Comparison of ENCODE assay signal across 17 cellular contexts in genomic region chr17:17139972-17140589, GRCh38.
A peak's percentile ranks its signal among the peaks of the same experiment; 100 is the strongest.
DNase-seq lines count a peak whose midpoint lies in the region; ATAC-seq and TF ChIP-seq lines count a peak whose summit lies in the region.
"Had no signal": no experiment of that assay in that cellular context is flagged by ENCODE, and none has a peak within 500 bp of the region (broad histone marks: within the 10 kb centered on the region; RNA-seq: fewer than 3 reads in every experiment).

No MANE protein-coding gene starts in this region.

- H3K4me1 ChIP-seq in mesodermal cell (ENCODE audit: control insufficient read depth, insufficient read depth, low read length, poor library complexity, severe bottlenecking), result peaks cover 19% of the 10 kb centered on the region
- H3K4me1 ChIP-seq: upper lobe of right lung had no signal

- H3K9me3 ChIP-seq in mesodermal cell (ENCODE audit: control insufficient read depth, low read length), result no peaks in the 10 kb centered on the region
- H3K9me3 ChIP-seq: upper lobe of right lung had no signal

- WGBS in mesodermal cell (ENCODE audit: insufficient coverage in 2 of 2), 2 experiments, result 90 to 93% methylated on average over 6 to 7 of the region's 7 CpGs

- POLR2A ChIA-PET in naive thymus-derived CD8-positive, alpha-beta T cell (lab: Charles Lee), result interaction anchor here (1.0 kb wide), 1 partner anchor 42 kb away, joined by 3 read pairs; no protein-coding TSS in a partner anchor

- DNase-seq in NCI-H2171 treated with DMSO at 0.1 percent for 48 hours (lab: John Stamatoyannopoulos, UW), result peak; percentile 13
- DNase-seq in NCI-H2171 (lab: John Stamatoyannopoulos, UW), result no peak
- peak; percentile 67 for DNase-seq in NCI-H146 treated with DMSO at 0.1 percent for 48 hours (lab: John Stamatoyannopoulos, UW; ENCODE audit: unreplicated experiment)
- no peak for DNase-seq in ureter (ENCODE audit: low spot score)
- DNase-seq in naive thymus-derived CD8-positive, alpha-beta T cell, result no peak
- DNase-seq in C1 segment of cervical spinal cord (lab: John Stamatoyannopoulos, UW), result no peak
- DNase-seq: activated CD8-positive, alpha-beta memory T cell treated with anti-CD3 and anti-CD28 coated beads, Interleukin-2, amount 10 ng/mL, durations not matched to agents 7 days and 5 days; activated naive CD4-positive, alpha-beta T cell treated with anti-CD3 and anti-CD28 coated beads, Interleukin-2, amount 10 ng/mL, durations not matched to agents 7 days and 5 days; naive B cell; NCI-H524 treated with DMSO at 0.1 percent for 48 hours; stimulated activated CD4-positive, alpha-beta T cell treated with anti-CD3 and anti-CD28 coated beads, Interleukin-1b, Interleukin-23, amount 100 ng/mL, for 48 hours; stimulated activated CD8-positive, alpha-beta memory T cell treated with anti-CD3 and anti-CD28 coated beads, Interleukin-4, amount 100 ng/mL, for 48 hours; upper lobe of right lung had no signal

- H3K36me3 Mint-ChIP-seq in naive thymus-derived CD8-positive, alpha-beta T cell, result peaks cover 0 to 58% (median 11%) of the 10 kb centered on the region in 3 donors

- no peak overlapping the region for H3K4me3 ChIP-seq in mesodermal cell (ENCODE audit: extremely low read depth, insufficient read depth, low read length, poor library complexity, severe bottlenecking)
- H3K4me3 ChIP-seq: cardiac muscle cell, upper lobe of right lung had no signal

- H3K9me3 Mint-ChIP-seq in naive thymus-derived CD8-positive, alpha-beta T cell, result no peaks in the 10 kb centered on the region
- H3K9me3 Mint-ChIP-seq: activated naive CD4-positive, alpha-beta T cell treated with anti-CD3 and anti-CD28 coated beads, Interleukin-2, amount 10 ng/mL, durations not matched to agents 7 days and 5 days; naive B cell had no signal

- no peaks in the 10 kb centered on the region for H3K27me3 Mint-ChIP-seq in naive thymus-derived CD8-positive, alpha-beta T cell
- H3K27me3 Mint-ChIP-seq: activated CD8-positive, alpha-beta memory T cell treated with anti-CD3 and anti-CD28 coated beads, Interleukin-2, amount 10 ng/mL, durations not matched to agents 7 days and 5 days; activated naive CD4-positive, alpha-beta T cell treated with anti-CD3 and anti-CD28 coated beads, Interleukin-2, amount 10 ng/mL, durations not matched to agents 7 days and 5 days; naive B cell had no signal

- H3K4me3 Mint-ChIP-seq in naive thymus-derived CD8-positive, alpha-beta T cell, result no peak overlapping the region
- H3K4me3 Mint-ChIP-seq: activated CD8-positive, alpha-beta memory T cell treated with anti-CD3 and anti-CD28 coated beads, Interleukin-2, amount 10 ng/mL, durations not matched to agents 7 days and 5 days; activated naive CD4-positive, alpha-beta T cell treated with anti-CD3 and anti-CD28 coated beads, Interleukin-2, amount 10 ng/mL, durations not matched to agents 7 days and 5 days; naive B cell had no signal

- peak; percentile 8; the same call in 1 of the 3 replicates for ATAC-seq in SK-N-SH treated with all-trans-retinoic acid at 6 μM for 48 hours
- no peak for ATAC-seq in naive thymus-derived CD8-positive, alpha-beta T cell
- ATAC-seq: activated CD8-positive, alpha-beta memory T cell treated with anti-CD3 and anti-CD28 coated beads, Interleukin-2, amount 10 ng/mL, durations not matched to agents 7 days and 5 days; upper lobe of right lung had no signal

- H3K4me1 Mint-ChIP-seq in naive thymus-derived CD8-positive, alpha-beta T cell, result peaks cover 3 to 10% (median 8%) of the 10 kb centered on the region in 4 donors

- peak overlapping the region; percentile 45 for H3K27ac ChIP-seq in mesodermal cell (ENCODE audit: low read depth, low read length, severe bottlenecking)
- H3K27ac ChIP-seq: cardiac muscle cell, upper lobe of right lung, VCaP had no signal

- peak overlapping the region in 2 of 10 donors; percentile 43 to 57 for H3K27ac Mint-ChIP-seq in naive thymus-derived CD8-positive, alpha-beta T cell
- H3K27ac Mint-ChIP-seq: activated CD8-positive, alpha-beta memory T cell treated with anti-CD3 and anti-CD28 coated beads, Interleukin-2, amount 10 ng/mL, durations not matched to agents 7 days and 5 days; activated naive CD4-positive, alpha-beta T cell treated with anti-CD3 and anti-CD28 coated beads, Interleukin-2, amount 10 ng/mL, durations not matched to agents 7 days and 5 days had no signal

- H3K36me3 ChIP-seq in mesodermal cell (ENCODE audit: control insufficient read depth, insufficient read depth, low read length), result peaks cover 90% of the 10 kb centered on the region

TF ChIP-seq in SK-N-SH treated with all-trans-retinoic acid at 6 μM for 48 hours, 23 proteins besides CTCF, POLR2A, EP300 and RAD21:
- TF ChIP-seq CREB5 (CRISPR knock-in tag; IDR thresholded peaks at IDR 0.05; ENCODE audit: low read depth) (no peak), CSDC2 (CRISPR knock-in tag; IDR thresholded peaks at IDR 0.05) (no peak), GLIS3 (CRISPR knock-in tag; IDR thresholded peaks at IDR 0.05) (no peak), ZNF565 (CRISPR knock-in tag; conservative IDR thresholded peaks at IDR 0.05; ENCODE audit: low read depth) (no peak), OSR1 (CRISPR knock-in tag; IDR thresholded peaks at IDR 0.05) (no peak), ZNF8 (CRISPR knock-in tag; IDR thresholded peaks at IDR 0.05) (no peak), TCF4 (CRISPR knock-in tag; IDR thresholded peaks at IDR 0.05; ENCODE audit: borderline replicate concordance) (no peak), ARNTL (CRISPR knock-in tag; IDR thresholded peaks at IDR 0.05; ENCODE audit: borderline replicate concordance, low read depth) (no peak), CSRNP3 (CRISPR knock-in tag; IDR thresholded peaks at IDR 0.05) (no peak), PATZ1 (CRISPR knock-in tag; IDR thresholded peaks at IDR 0.05; ENCODE audit: borderline replicate concordance) (no peak), TSHZ2 (CRISPR knock-in tag; IDR thresholded peaks at IDR 0.05) (no peak)
TF ChIP-seq in SK-N-SH treated with all-trans-retinoic acid at 6 μM for 48 hours: peak in this region for 0.

Comparison
In these comparisons a context has a peak if more than half of its experiments do, and no peak if none do; other contexts are left out.
1. DNase-seq: peak in NCI-H2171 treated with DMSO at 0.1 percent for 48 hours (single experiment) and NCI-H146 treated with DMSO at 0.1 percent for 48 hours (single experiment); none in NCI-H2171 (single experiment), ureter (single experiment), naive thymus-derived CD8-positive, alpha-beta T cell (0 of 10) and C1 segment of cervical spinal cord (0 of 14).